9 cellular contexts compared by ENCODE assay signal in genomic region chr12:109582636-109583035, GRCh38. TPM values are rescaled to one million over a fixed set of nuclear protein-coding genes. Genes with fewer than 3 reads are reported as not detected.
A peak's percentile ranks its signal among the peaks of the same experiment; 100 is the strongest.
DNase-seq lines count a peak whose midpoint lies in the region; ATAC-seq and TF ChIP-seq lines count a peak whose summit lies in the region.
"Had no signal": no experiment of that assay in that cellular context is flagged by ENCODE, and none has a peak within 500 bp of the region (broad histone marks: within the 10 kb centered on the region; RNA-seq: fewer than 3 reads in every experiment).

No MANE protein-coding gene starts in this region.

- H3K4me3 ChIP-seq in HEK293 (ENCODE audit: low read depth, low read length), result no peak overlapping the region
- H3K4me3 ChIP-seq in RWPE2 (ENCODE audit: severe bottlenecking), result no peak overlapping the region
- H3K4me3 ChIP-seq in heart left ventricle, result no peak overlapping the region
- no peak overlapping the region for H3K4me3 ChIP-seq in psoas muscle
- H3K4me3 ChIP-seq in prostate gland, result no peak overlapping the region

- TF ChIP-seq POLR2A in heart left ventricle (IDR thresholded peaks at IDR 0.05) (no peak), prostate gland (IDR thresholded peaks at IDR 0.05) (no peak)

- H3K27ac ChIP-seq in HEK293 (ENCODE audit: extremely low read depth, low read depth, low read length), result no peak overlapping the region
- peak overlapping the region; percentile 70 for H3K27ac ChIP-seq in RWPE2 (ENCODE audit: poor library complexity, severe bottlenecking)
- no peak overlapping the region for H3K27ac ChIP-seq in heart left ventricle
- H3K27ac ChIP-seq in psoas muscle, result no peak overlapping the region
- H3K27ac ChIP-seq in prostate gland, result no peak overlapping the region

- POLR2A ChIA-PET in HEK293 (lab: Yijun Ruan, JAX), result no interaction called here

- ATAC-seq in RWPE2 (ENCODE audit: low read depth) (no peak), heart left ventricle (peak in 3 of 4 donors; percentile 27 to 80 (median 61)), psoas muscle (peak; percentile 30 to 84 (median 57)), HG03469 (IDR thresholded peaks at IDR 0.05; ENCODE audit: unreplicated experiment) (no peak)

- H3K27me3 ChIP-seq in RWPE2 (ENCODE audit: insufficient read depth, poor library complexity, severe bottlenecking) (no peaks in the 10 kb centered on the region), heart left ventricle (no peaks in the 10 kb centered on the region), psoas muscle (ENCODE audit: insufficient read depth in 3 of 3, low read length in 2 of 3) (no peaks in the 10 kb centered on the region), prostate gland (replicated peaks; ENCODE audit: insufficient read depth) (no peaks in the 10 kb centered on the region)

- CTCF ChIA-PET in HEK293 (lab: Yijun Ruan, JAX), result interaction anchor here (0.6 to 2.2 kb wide), 5 partner anchors 11 to 1829 kb away, joined by 3 to 5 read pairs (median 3); no protein-coding TSS in a partner anchor

- intact Hi-C loops in heart left ventricle (cut with DNase I) (no loop called here), psoas muscle (cut with DNase I) (no loop called here), prostate gland (cut with DNase I) (no loop called here)

- WGBS in heart left ventricle, 4 donors, result 75 to 86% (median 79%) methylated on average over 5 of the region's 5 CpGs
- whole genome bisulfite sequencing in psoas muscle, 3 donors, result 64 to 73% (median 66%) methylated on average over 5 of the region's 5 CpGs
- 77% methylated on average over 5 of the region's 5 CpGs for WGBS in prostate gland

- H3K4me1 ChIP-seq in HEK293 (ENCODE audit: control insufficient read depth, insufficient read depth, low read length) (no peaks in the 10 kb centered on the region), RWPE2 (ENCODE audit: insufficient read depth, poor library complexity, severe bottlenecking) (peaks cover 10% of the 10 kb centered on the region), heart left ventricle (no peaks in the 10 kb centered on the region), psoas muscle (no peaks in the 10 kb centered on the region), prostate gland (replicated peaks) (no peaks in the 10 kb centered on the region)

- H3K36me3 ChIP-seq in HEK293 (ENCODE audit: control insufficient read depth in 2 of 2, insufficient read depth in 1 of 2, low read length in 2 of 2) (peaks cover 4 to 53% of the 10 kb centered on the region in 2 experiments), RWPE2 (ENCODE audit: low read depth) (peaks cover 83% of the 10 kb centered on the region), heart left ventricle (peaks cover 0 to 77% (median 64%) of the 10 kb centered on the region in 9 donors), psoas muscle (ENCODE audit: insufficient read depth in 1 of 2, low read depth in 1 of 2) (peaks cover 6 to 84% of the 10 kb centered on the region in 2 donors), prostate gland (peaks cover 0 to 3% of the 10 kb centered on the region in 2 donors)

- DNase-seq in RWPE2 (ENCODE audit: low spot score), result no peak
- peak in 2 of 5 donors; percentile 44 to 74 for DNase-seq in heart left ventricle
- peak in 1 of 2 donors; percentile 44 for DNase-seq in psoas muscle
- no peak for DNase-seq in prostate gland (ENCODE audit: low spot score)
- DNase-seq in AG20443 (ENCODE audit: low spot score), result no peak
- DNase-seq: activated CD4-positive, alpha-beta T cell treated with anti-CD3 and anti-CD28 coated beads for 4 hours; hippocampal formation had no signal

- H3K9me3 ChIP-seq in HEK293 (ENCODE audit: control insufficient read depth, insufficient read depth, low read depth, low read length) (no peaks in the 10 kb centered on the region), RWPE2 (ENCODE audit: severe bottlenecking) (no peaks in the 10 kb centered on the region), heart left ventricle (no peaks in the 10 kb centered on the region), psoas muscle (no peaks in the 10 kb centered on the region), prostate gland (no peaks in the 10 kb centered on the region)

- 0 out of 2 replicates have a peak, but pooled peaks have one; percentile 34 for TF ChIP-seq CTCF in HEK293 (tag by site-specific recombination; IDR thresholded peaks at IDR 0.05)
- TF ChIP-seq CTCF in RWPE2 (IDR thresholded peaks at IDR 0.05; ENCODE audit: poor library complexity, severe bottlenecking), result no peak
- TF ChIP-seq CTCF in heart left ventricle (IDR thresholded peaks at IDR 0.05), result no peak
- no peak for TF ChIP-seq CTCF in psoas muscle (IDR thresholded peaks at IDR 0.05)
- no peak for TF ChIP-seq CTCF in prostate gland (IDR thresholded peaks at IDR 0.05)

TF ChIP-seq in HEK293, 187 proteins besides CTCF, POLR2A, EP300 and RAD21:
- TF ChIP-seq OSR2 (tag by site-specific recombination; IDR thresholded peaks at IDR 0.05) (no peak), SCRT2 (tag by site-specific recombination; IDR thresholded peaks at IDR 0.05) (peak; percentile 78)

RNA-seq across cellular contexts. Expression of gene MVK, which starts 9.0 kb away (rescaled TPM):
- total RNA-seq in heart left ventricle (10 to 100 TPM in 5 of 9 donors, 1 to 10 TPM in 4; 7.9 to 14.9 (median 10.1) TPM), psoas muscle (10 to 100 TPM in 1 of 4 donors, 1 to 10 TPM in 3; 7.5 to 11.4 (median 8.7) TPM), prostate gland (10 to 100 TPM; 13.4 to 54.1 TPM)
- polyA plus RNA-seq in heart left ventricle (10 to 100 TPM; 13.4 to 13.9 TPM), psoas muscle (10 to 100 TPM in 2 of 3 donors, 1 to 10 TPM in 1; 6.4 to 10.5 (median 10.2) TPM)

RNA-seq across cellular contexts. Expression of gene MMAB, which starts 9.3 kb away (rescaled TPM):
- total RNA-seq in heart left ventricle, result 10 to 100 TPM; 29.5 to 43.3 (median 34.4) TPM
- 10 to 100 TPM; 38.1 to 43.4 TPM for polyA plus RNA-seq in heart left ventricle
- total RNA-seq in psoas muscle, result 10 to 100 TPM; 28.5 to 43.3 (median 38.1) TPM
- polyA plus RNA-seq in psoas muscle, result 10 to 100 TPM; 17.3 to 34.6 (median 24.7) TPM
- total RNA-seq in prostate gland, result 10 to 100 TPM; 23.1 to 79.2 TPM

Comparison
In these comparisons a context has a peak if more than half of its experiments do, and no peak if none do; other contexts are left out.
1. ATAC-seq: peak in heart left ventricle (3 of 4) and psoas muscle (4 of 4); none in RWPE2 (single experiment) and HG03469 (single experiment).